18 cellular contexts compared by ENCODE assay signal in genomic region chr6:40397287-40398033, GRCh38.
"Had no signal": no experiment of that assay in that cellular context is flagged by ENCODE, and none has a peak within 500 bp of the region (broad histone marks: within the 10 kb centered on the region; RNA-seq: fewer than 3 reads in every experiment).

No MANE protein-coding gene starts in this region.

- H3K27me3 Mint-ChIP-seq: activated CD8-positive, alpha-beta T cell treated with anti-CD3 and anti-CD28 coated beads for 36 hours; activated naive CD8-positive, alpha-beta T cell treated with anti-CD3 and anti-CD28 coated beads for 36 hours had no signal

- H3K4me3 ChIP-seq: breast epithelium, gastrocnemius medialis, lung, pancreas, tibial artery, vagina had no signal

- FAIRE-seq: islet of Langerhans, pancreas had no signal

- H3K36me3 Mint-ChIP-seq: activated naive CD8-positive, alpha-beta T cell treated with anti-CD3 and anti-CD28 coated beads for 36 hours; WTC11 had no signal

- H3K4me1 ChIP-seq: tibial artery, vagina had no signal

- H3K27ac Mint-ChIP-seq: activated CD8-positive, alpha-beta T cell treated with anti-CD3 and anti-CD28 coated beads for 36 hours; activated naive CD8-positive, alpha-beta T cell treated with anti-CD3 and anti-CD28 coated beads for 36 hours; T-helper 17 cell; WTC11 had no signal

- H3K36me3 ChIP-seq: breast epithelium, gastrocnemius medialis, pancreas, tibial artery, vagina had no signal

- H3K9me3 Mint-ChIP-seq: activated CD8-positive, alpha-beta T cell treated with anti-CD3 and anti-CD28 coated beads for 36 hours; activated naive CD8-positive, alpha-beta T cell treated with anti-CD3 and anti-CD28 coated beads for 36 hours; WTC11 had no signal

- H3K4me1 Mint-ChIP-seq: activated naive CD8-positive, alpha-beta T cell treated with anti-CD3 and anti-CD28 coated beads for 36 hours; T-helper 17 cell had no signal

- H3K27ac ChIP-seq: pancreas, tibial artery, vagina had no signal

- H3K27me3 ChIP-seq: breast epithelium, gastrocnemius medialis, pancreas, vagina had no signal

- DNase-seq: activated CD4-positive, alpha-beta T cell treated with anti-CD3 and anti-CD28 coated beads for 48 hours; activated CD8-positive, alpha-beta memory T cell treated with anti-CD3 and anti-CD28 coated beads, Interleukin-2, amount 50 U/mL, for 4 hours; activated CD8-positive, alpha-beta T cell treated with anti-CD3 and anti-CD28 coated beads for 36 hours; activated naive CD8-positive, alpha-beta T cell treated with anti-CD3 and anti-CD28 coated beads for 36 hours; dermis blood vessel endothelial cell; gastrocnemius medialis; midbrain; stimulated activated CD4-positive, alpha-beta T cell treated with anti-CD3 and anti-CD28 coated beads, Interleukin-12 subunit alpha, Interleukin-12 subunit beta, amount 100 ng/mL, for 4 hours; stimulated activated CD4-positive, alpha-beta T cell treated with anti-CD3 and anti-CD28 coated beads, Interleukin-2, amount 100 ng/mL, for 24 hours; T-helper 17 cell; tibial artery had no signal

- H3K4me3 Mint-ChIP-seq: activated CD8-positive, alpha-beta T cell treated with anti-CD3 and anti-CD28 coated beads for 36 hours; activated naive CD8-positive, alpha-beta T cell treated with anti-CD3 and anti-CD28 coated beads for 36 hours; neural crest cell; T-helper 17 cell; WTC11 had no signal

- H3K9me3 ChIP-seq: breast epithelium, gastrocnemius medialis, pancreas, tibial artery, vagina had no signal
